In the genomic region with DNA sequence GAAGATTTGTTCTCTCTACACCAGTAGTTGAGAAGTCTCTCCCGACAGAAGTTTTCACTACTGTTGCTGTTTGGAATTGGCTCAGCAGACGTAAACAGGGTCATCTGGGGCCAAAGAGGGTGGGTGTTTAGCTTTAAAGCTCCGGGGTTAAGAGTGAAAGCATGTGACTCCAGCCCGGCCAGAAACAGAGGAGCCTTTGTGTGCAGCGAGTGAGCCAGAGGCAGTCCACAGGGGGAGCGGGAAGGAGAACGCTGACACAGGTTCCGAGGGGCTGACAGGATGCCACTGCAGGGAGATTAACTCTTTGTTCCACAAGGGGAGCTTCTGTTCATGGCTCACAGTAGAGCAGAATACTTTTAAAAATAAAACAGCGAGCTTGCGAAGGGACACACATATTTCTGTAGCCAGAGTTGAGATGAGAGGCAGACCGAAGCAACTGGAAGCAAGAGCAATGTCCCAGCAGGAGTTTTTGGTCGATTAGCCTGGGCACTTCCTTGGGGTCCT, we compare ENCODE assay signal across 8 cellular contexts. TPM values are rescaled to one million over a fixed set of nuclear protein-coding genes. Genes with fewer than 3 reads are reported as not detected.
A peak's percentile ranks its signal among the peaks of the same experiment; 100 is the strongest.
DNase-seq lines count a peak whose midpoint lies in the region; ATAC-seq and TF ChIP-seq lines count a peak whose summit lies in the region.

No MANE protein-coding gene starts in this region.

- peak overlapping the region; percentile 60 for H3K4me3 Mint-ChIP-seq in T-helper 2 cell treated with Interferon-gamma antibody and Interleukin-4, amounts not matched to agents 5 μg/mL and 100 μg/mL, for 36 hours
- peak overlapping the region; percentile 22 for H3K4me3 Mint-ChIP-seq in endodermal cell

- no peaks in the 10 kb centered on the region for H3K9me3 ChIP-seq in RWPE2 (ENCODE audit: severe bottlenecking)
- H3K9me3 ChIP-seq in endodermal cell (ENCODE audit: control insufficient read depth, low read length): no peaks in the 10 kb centered on the region

- peak; percentile 77 for ATAC-seq in RWPE2 (ENCODE audit: low read depth)
- ATAC-seq in activated CD4-positive, CD25-positive, alpha-beta regulatory T cell treated with anti-CD3 and anti-CD28 coated beads, Interleukin-2, amount 50 U/mL, for 24 hours: no peak

- H3K36me3 Mint-ChIP-seq in T-helper 2 cell treated with Interferon-gamma antibody and Interleukin-4, amounts not matched to agents 5 μg/mL and 100 μg/mL, for 36 hours (ENCODE audit: low read depth): no peaks in the 10 kb centered on the region
- no peaks in the 10 kb centered on the region for H3K36me3 Mint-ChIP-seq in endodermal cell (ENCODE audit: low read depth)

- H3K4me1 ChIP-seq in RWPE2 (ENCODE audit: insufficient read depth, poor library complexity, severe bottlenecking) (peaks cover 25% of the 10 kb centered on the region), endodermal cell (ENCODE audit: control insufficient read depth, insufficient read depth, low read length) (peaks cover 8% of the 10 kb centered on the region)

- H3K27me3 ChIP-seq in RWPE2 (ENCODE audit: insufficient read depth, poor library complexity, severe bottlenecking): no peaks in the 10 kb centered on the region
- no peaks in the 10 kb centered on the region for H3K27me3 ChIP-seq in endodermal cell (ENCODE audit: control insufficient read depth, insufficient read depth, low read length, poor library complexity, severe bottlenecking)

- H3K27ac ChIP-seq in RWPE2 (ENCODE audit: poor library complexity, severe bottlenecking) (no peak overlapping the region), endodermal cell (ENCODE audit: low read depth, low read length) (peak overlapping the region; percentile 92)

- TF ChIP-seq CTCF in RWPE2 (IDR thresholded peaks at IDR 0.05; ENCODE audit: poor library complexity, severe bottlenecking) (peak; percentile 7), endodermal cell (conservative IDR thresholded peaks at IDR 0.05) (peak; percentile 29)

- H3K36me3 ChIP-seq in RWPE2 (ENCODE audit: low read depth) (no peaks in the 10 kb centered on the region), endodermal cell (ENCODE audit: control insufficient read depth, insufficient read depth, low read length) (no peaks in the 10 kb centered on the region)

- H3K4me3 ChIP-seq in RWPE2 (ENCODE audit: severe bottlenecking) (no peak overlapping the region), endodermal cell (ENCODE audit: low read length) (no peak overlapping the region)

- no peak overlapping the region for H3K27ac Mint-ChIP-seq in T-helper 2 cell treated with Interferon-gamma antibody and Interleukin-4, amounts not matched to agents 5 μg/mL and 100 μg/mL, for 36 hours
- H3K27ac Mint-ChIP-seq in endodermal cell: peak overlapping the region; percentile 60

- H3K9ac ChIP-seq in endodermal cell (ENCODE audit: extremely low read depth, low read length, poor library complexity, severe bottlenecking): no peak overlapping the region

- peaks cover 14% of the 10 kb centered on the region for H3K27me3 Mint-ChIP-seq in T-helper 2 cell treated with Interferon-gamma antibody and Interleukin-4, amounts not matched to agents 5 μg/mL and 100 μg/mL, for 36 hours (ENCODE audit: low read depth)
- peaks cover 19% of the 10 kb centered on the region for H3K27me3 Mint-ChIP-seq in endodermal cell (ENCODE audit: insufficient read depth)

- DNase-seq in T-helper 2 cell treated with Interferon-gamma antibody and Interleukin-4, amounts not matched to agents 5 μg/mL and 100 μg/mL, for 36 hours (ENCODE audit: low spot score): no peak
- DNase-seq in T-helper 2 cell (no peak), RWPE2 (ENCODE audit: low spot score) (no peak), endodermal cell (peak; percentile 83), lung microvascular endothelial cell (ENCODE audit: low read depth in 2 of 2) (peak; percentile 40 to 91), stromal cell of bone marrow (ENCODE audit: low read depth) (peak; percentile 43)
- DNase-seq in stimulated activated CD4-positive, alpha-beta T cell treated with anti-CD3 and anti-CD28 coated beads, Interleukin-12 subunit alpha, Interleukin-12 subunit beta, amount 100 ng/mL, for 4 hours: no peak

- H3K4me1 Mint-ChIP-seq in T-helper 2 cell treated with Interferon-gamma antibody and Interleukin-4, amounts not matched to agents 5 μg/mL and 100 μg/mL, for 36 hours (ENCODE audit: low read depth): peaks cover 39% of the 10 kb centered on the region
- peaks cover 29% of the 10 kb centered on the region for H3K4me1 Mint-ChIP-seq in endodermal cell

- H3K9me3 Mint-ChIP-seq in T-helper 2 cell treated with Interferon-gamma antibody and Interleukin-4, amounts not matched to agents 5 μg/mL and 100 μg/mL, for 36 hours: no peaks in the 10 kb centered on the region
- no peaks in the 10 kb centered on the region for H3K9me3 Mint-ChIP-seq in endodermal cell

- 12 to 23% methylated on average over 12 of the region's 12 CpGs for WGBS in endodermal cell (ENCODE audit: insufficient coverage in 1 of 2, insufficient read length in 1 of 2), 2 experiments

RNA-seq across cellular contexts. Expression of a gene that starts 26.9 kb away (rescaled TPM):
- total RNA-seq in endodermal cell: 10 to 100 TPM; 48.3 to 53.5 TPM
- 42.5 TPM for polyA plus RNA-seq in endodermal cell (2013, experiment 1 of 2)
- polyA plus RNA-seq in endodermal cell (2013, experiment 2 of 2): 44.3 TPM
- 2.0 and 3.7 TPM in 2 replicates for total RNA-seq in lung microvascular endothelial cell

RNA-seq across cellular contexts. Expression of a gene that starts 42.8 kb away (rescaled TPM):
- 100 to 1,000 TPM; 237 to 293 TPM for total RNA-seq in endodermal cell
- 519 TPM for polyA plus RNA-seq in endodermal cell (2013, experiment 1 of 2)
- polyA plus RNA-seq in endodermal cell (2013, experiment 2 of 2): 534 TPM
- total RNA-seq in lung microvascular endothelial cell: 158 and 164 TPM in 2 replicates

Comparison
In these comparisons a context has a peak if more than half of its experiments do, and no peak if none do; other contexts are left out.
1. DNase-seq: peak in endodermal cell (single experiment), lung microvascular endothelial cell (2 of 2) and stromal cell of bone marrow (single experiment); none in T-helper 2 cell treated with Interferon-gamma antibody and Interleukin-4, amounts not matched to agents 5 μg/mL and 100 μg/mL, for 36 hours (single experiment), T-helper 2 cell (0 of 5), RWPE2 (single experiment) and stimulated activated CD4-positive, alpha-beta T cell treated with anti-CD3 and anti-CD28 coated beads, Interleukin-12 subunit alpha, Interleukin-12 subunit beta, amount 100 ng/mL, for 4 hours (single experiment).
2. RNA of a gene that starts 26.9 kb away (total RNA-seq): 48.3 to 53.5 TPM in endodermal cell; 2.0 to 3.7 TPM in lung microvascular endothelial cell; every median in the first group is over 10 times any median in the second.